Comparison of ENCODE assay signal across 1 cellular context in the genomic region with DNA sequence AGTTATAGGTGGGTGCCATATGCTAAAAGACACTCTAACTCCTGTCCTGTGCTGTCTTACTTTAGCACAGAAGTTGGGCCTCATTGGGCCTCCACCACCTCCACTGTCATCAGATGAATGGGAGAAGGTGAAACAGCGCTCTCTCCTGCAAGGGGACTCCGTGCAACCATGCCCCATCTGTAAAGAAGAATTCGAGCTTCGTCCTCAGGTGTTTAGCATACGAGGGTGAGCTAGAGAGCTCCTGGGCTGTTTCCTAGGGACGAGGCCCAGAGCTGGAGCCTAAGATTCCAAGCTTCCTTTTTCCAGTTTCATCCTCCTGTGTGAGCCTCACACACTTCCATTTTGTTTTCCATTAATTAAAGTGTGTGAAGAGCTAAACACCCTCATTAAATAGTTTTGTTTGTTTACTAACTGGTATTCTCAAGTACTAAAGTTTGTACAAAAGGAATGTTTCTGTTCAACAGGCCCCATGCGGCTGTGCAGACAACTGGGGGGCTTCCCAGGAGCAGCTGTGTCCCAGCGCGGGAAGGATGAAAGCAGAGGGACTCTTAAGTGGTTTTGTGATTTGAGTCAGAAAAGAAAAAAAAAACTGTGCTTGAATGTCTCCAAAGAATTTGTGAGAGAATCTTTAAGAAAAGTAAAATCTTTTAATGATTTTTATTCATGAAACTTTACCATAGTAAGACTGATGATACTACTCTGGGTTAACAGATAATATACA.
TF ChIP-seq lines count a peak whose summit lies in the region.

No MANE protein-coding gene starts in this region.

TF ChIP-seq in GM12878, 131 proteins besides CTCF, POLR2A, EP300 and RAD21 (continued from another document and continues in another):
- TF ChIP-seq, protein P1, sequence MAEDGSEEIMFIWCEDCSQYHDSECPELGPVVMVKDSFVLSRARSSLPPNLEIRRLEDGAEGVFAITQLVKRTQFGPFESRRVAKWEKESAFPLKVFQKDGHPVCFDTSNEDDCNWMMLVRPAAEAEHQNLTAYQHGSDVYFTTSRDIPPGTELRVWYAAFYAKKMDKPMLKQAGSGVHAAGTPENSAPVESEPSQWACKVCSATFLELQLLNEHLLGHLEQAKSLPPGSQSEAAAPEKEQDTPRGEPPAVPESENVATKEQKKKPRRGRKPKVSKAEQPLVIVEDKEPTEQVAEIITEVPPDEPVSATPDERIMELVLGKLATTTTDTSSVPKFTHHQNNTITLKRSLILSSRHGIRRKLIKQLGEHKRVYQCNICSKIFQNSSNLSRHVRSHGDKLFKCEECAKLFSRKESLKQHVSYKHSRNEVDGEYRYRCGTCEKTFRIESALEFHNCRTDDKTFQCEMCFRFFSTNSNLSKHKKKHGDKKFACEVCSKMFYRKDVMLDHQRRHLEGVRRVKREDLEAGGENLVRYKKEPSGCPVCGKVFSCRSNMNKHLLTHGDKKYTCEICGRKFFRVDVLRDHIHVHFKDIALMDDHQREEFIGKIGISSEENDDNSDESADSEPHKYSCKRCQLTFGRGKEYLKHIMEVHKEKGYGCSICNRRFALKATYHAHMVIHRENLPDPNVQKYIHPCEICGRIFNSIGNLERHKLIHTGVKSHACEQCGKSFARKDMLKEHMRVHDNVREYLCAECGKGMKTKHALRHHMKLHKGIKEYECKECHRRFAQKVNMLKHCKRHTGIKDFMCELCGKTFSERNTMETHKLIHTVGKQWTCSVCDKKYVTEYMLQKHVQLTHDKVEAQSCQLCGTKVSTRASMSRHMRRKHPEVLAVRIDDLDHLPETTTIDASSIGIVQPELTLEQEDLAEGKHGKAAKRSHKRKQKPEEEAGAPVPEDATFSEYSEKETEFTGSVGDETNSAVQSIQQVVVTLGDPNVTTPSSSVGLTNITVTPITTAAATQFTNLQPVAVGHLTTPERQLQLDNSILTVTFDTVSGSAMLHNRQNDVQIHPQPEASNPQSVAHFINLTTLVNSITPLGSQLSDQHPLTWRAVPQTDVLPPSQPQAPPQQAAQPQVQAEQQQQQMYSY (CRISPR knock-in tag; IDR thresholded peaks at IDR 0.05): no peak
- TF ChIP-seq TCF7 (IDR thresholded peaks at IDR 0.05; ENCODE audit: borderline replicate concordance) (peak; percentile 96), WRNIP1 (IDR thresholded peaks at IDR 0.05; ENCODE audit: borderline replicate concordance, low read depth, low read length) (no peak), BACH1 (IDR thresholded peaks at IDR 0.05; ENCODE audit: borderline replicate concordance) (no peak), EGR1 (IDR thresholded peaks at IDR 0.05; ENCODE audit: borderline replicate concordance in 1 of 2, low read depth in 2 of 2, low read length in 2 of 2) (no peak), RAD51 (IDR thresholded peaks at IDR 0.05) (no peak), ESRRA (IDR thresholded peaks at IDR 0.05; ENCODE audit: low read length) (no peak), PML (IDR thresholded peaks at IDR 0.05; ENCODE audit: low read length) (0 out of 2 replicates have a peak, but pooled peaks have one; percentile 13), SIX5 (IDR thresholded peaks at IDR 0.05; ENCODE audit: low read depth, low read length, severe bottlenecking) (no peak), IKZF1 (conservative IDR thresholded peaks at IDR 0.05) (peak; percentile 32; the same call in 1 of the 2 replicates), ETV6 (conservative IDR thresholded peaks at IDR 0.05 in 1 of 2, IDR thresholded peaks at IDR 0.05 in 1 of 2; ENCODE audit: borderline replicate concordance in 1 of 2, low read depth in 1 of 2) (no peak), SUPT20H (IDR thresholded peaks at IDR 0.05; ENCODE audit: borderline replicate concordance, control insufficient read depth, low read depth, low read length) (no peak), ZSCAN29 (IDR thresholded peaks at IDR 0.05) (no peak), ZBED1 (IDR thresholded peaks at IDR 0.05; ENCODE audit: borderline replicate concordance) (no peak), MEF2A (IDR thresholded peaks at IDR 0.05; ENCODE audit: insufficient read depth, low read depth, low read length) (0 out of 2 replicates have a peak, but pooled peaks have one; percentile 17), SRF (IDR thresholded peaks at IDR 0.05; ENCODE audit: low read depth in 2 of 2, low read length in 2 of 2) (no peak), CBFB (IDR thresholded peaks at IDR 0.05; ENCODE audit: low read depth) (no peak), TCF12 (IDR thresholded peaks at IDR 0.05; ENCODE audit: low read depth, low read length) (peak; percentile 68; the same call in 1 of the 2 replicates), NRF1 (conservative IDR thresholded peaks at IDR 0.05; ENCODE audit: low read depth, low read length) (no peak), HDAC6 (IDR thresholded peaks at IDR 0.05; ENCODE audit: unreplicated experiment) (no peak), ZNF24 (IDR thresholded peaks at IDR 0.05) (no peak)
- TF ChIP-seq, protein P2, sequence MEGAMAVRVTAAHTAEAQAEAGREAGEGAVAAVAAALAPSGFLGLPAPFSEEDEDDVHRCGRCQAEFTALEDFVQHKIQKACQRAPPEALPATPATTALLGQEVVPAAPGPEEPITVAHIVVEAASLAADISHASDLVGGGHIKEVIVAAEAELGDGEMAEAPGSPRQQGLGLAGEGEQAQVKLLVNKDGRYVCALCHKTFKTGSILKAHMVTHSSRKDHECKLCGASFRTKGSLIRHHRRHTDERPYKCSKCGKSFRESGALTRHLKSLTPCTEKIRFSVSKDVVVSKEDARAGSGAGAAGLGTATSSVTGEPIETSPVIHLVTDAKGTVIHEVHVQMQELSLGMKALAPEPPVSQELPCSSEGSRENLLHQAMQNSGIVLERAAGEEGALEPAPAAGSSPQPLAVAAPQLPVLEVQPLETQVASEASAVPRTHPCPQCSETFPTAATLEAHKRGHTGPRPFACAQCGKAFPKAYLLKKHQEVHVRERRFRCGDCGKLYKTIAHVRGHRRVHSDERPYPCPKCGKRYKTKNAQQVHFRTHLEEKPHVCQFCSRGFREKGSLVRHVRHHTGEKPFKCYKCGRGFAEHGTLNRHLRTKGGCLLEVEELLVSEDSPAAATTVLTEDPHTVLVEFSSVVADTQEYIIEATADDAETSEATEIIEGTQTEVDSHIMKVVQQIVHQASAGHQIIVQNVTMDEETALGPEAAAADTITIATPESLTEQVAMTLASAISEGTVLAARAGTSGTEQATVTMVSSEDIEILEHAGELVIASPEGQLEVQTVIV (IDR thresholded peaks at IDR 0.05; ENCODE audit: borderline replicate concordance, partially characterized antibody): no peak
- TF ChIP-seq, protein P3, sequence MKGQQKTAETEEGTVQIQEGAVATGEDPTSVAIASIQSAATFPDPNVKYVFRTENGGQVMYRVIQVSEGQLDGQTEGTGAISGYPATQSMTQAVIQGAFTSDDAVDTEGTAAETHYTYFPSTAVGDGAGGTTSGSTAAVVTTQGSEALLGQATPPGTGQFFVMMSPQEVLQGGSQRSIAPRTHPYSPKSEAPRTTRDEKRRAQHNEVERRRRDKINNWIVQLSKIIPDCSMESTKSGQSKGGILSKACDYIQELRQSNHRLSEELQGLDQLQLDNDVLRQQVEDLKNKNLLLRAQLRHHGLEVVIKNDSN (IDR thresholded peaks at IDR 0.05; ENCODE audit: borderline replicate concordance, extremely low read length, insufficient read depth, low read depth, low read length): no peak
- TF ChIP-seq, protein P4, sequence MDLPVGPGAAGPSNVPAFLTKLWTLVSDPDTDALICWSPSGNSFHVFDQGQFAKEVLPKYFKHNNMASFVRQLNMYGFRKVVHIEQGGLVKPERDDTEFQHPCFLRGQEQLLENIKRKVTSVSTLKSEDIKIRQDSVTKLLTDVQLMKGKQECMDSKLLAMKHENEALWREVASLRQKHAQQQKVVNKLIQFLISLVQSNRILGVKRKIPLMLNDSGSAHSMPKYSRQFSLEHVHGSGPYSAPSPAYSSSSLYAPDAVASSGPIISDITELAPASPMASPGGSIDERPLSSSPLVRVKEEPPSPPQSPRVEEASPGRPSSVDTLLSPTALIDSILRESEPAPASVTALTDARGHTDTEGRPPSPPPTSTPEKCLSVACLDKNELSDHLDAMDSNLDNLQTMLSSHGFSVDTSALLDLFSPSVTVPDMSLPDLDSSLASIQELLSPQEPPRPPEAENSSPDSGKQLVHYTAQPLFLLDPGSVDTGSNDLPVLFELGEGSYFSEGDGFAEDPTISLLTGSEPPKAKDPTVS (IDR thresholded peaks at IDR 0.05; ENCODE audit: low read depth, low read length): no peak
- TF ChIP-seq, protein P5, sequence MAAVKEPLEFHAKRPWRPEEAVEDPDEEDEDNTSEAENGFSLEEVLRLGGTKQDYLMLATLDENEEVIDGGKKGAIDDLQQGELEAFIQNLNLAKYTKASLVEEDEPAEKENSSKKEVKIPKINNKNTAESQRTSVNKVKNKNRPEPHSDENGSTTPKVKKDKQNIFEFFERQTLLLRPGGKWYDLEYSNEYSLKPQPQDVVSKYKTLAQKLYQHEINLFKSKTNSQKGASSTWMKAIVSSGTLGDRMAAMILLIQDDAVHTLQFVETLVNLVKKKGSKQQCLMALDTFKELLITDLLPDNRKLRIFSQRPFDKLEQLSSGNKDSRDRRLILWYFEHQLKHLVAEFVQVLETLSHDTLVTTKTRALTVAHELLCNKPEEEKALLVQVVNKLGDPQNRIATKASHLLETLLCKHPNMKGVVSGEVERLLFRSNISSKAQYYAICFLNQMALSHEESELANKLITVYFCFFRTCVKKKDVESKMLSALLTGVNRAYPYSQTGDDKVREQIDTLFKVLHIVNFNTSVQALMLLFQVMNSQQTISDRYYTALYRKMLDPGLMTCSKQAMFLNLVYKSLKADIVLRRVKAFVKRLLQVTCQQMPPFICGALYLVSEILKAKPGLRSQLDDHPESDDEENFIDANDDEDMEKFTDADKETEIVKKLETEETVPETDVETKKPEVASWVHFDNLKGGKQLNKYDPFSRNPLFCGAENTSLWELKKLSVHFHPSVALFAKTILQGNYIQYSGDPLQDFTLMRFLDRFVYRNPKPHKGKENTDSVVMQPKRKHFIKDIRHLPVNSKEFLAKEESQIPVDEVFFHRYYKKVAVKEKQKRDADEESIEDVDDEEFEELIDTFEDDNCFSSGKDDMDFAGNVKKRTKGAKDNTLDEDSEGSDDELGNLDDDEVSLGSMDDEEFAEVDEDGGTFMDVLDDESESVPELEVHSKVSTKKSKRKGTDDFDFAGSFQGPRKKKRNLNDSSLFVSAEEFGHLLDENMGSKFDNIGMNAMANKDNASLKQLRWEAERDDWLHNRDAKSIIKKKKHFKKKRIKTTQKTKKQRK (IDR thresholded peaks at IDR 0.05; ENCODE audit: low read depth, low read length): no peak
- TF ChIP-seq, protein P6, sequence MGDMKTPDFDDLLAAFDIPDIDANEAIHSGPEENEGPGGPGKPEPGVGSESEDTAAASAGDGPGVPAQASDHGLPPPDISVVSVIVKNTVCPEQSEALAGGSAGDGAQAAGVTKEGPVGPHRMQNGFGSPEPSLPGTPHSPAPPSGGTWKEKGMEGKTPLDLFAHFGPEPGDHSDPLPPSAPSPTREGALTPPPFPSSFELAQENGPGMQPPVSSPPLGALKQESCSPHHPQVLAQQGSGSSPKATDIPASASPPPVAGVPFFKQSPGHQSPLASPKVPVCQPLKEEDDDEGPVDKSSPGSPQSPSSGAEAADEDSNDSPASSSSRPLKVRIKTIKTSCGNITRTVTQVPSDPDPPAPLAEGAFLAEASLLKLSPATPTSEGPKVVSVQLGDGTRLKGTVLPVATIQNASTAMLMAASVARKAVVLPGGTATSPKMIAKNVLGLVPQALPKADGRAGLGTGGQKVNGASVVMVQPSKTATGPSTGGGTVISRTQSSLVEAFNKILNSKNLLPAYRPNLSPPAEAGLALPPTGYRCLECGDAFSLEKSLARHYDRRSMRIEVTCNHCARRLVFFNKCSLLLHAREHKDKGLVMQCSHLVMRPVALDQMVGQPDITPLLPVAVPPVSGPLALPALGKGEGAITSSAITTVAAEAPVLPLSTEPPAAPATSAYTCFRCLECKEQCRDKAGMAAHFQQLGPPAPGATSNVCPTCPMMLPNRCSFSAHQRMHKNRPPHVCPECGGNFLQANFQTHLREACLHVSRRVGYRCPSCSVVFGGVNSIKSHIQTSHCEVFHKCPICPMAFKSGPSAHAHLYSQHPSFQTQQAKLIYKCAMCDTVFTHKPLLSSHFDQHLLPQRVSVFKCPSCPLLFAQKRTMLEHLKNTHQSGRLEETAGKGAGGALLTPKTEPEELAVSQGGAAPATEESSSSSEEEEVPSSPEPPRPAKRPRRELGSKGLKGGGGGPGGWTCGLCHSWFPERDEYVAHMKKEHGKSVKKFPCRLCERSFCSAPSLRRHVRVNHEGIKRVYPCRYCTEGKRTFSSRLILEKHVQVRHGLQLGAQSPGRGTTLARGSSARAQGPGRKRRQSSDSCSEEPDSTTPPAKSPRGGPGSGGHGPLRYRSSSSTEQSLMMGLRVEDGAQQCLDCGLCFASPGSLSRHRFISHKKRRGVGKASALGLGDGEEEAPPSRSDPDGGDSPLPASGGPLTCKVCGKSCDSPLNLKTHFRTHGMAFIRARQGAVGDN (IDR thresholded peaks at IDR 0.05): no peak
- TF ChIP-seq, protein P7, sequence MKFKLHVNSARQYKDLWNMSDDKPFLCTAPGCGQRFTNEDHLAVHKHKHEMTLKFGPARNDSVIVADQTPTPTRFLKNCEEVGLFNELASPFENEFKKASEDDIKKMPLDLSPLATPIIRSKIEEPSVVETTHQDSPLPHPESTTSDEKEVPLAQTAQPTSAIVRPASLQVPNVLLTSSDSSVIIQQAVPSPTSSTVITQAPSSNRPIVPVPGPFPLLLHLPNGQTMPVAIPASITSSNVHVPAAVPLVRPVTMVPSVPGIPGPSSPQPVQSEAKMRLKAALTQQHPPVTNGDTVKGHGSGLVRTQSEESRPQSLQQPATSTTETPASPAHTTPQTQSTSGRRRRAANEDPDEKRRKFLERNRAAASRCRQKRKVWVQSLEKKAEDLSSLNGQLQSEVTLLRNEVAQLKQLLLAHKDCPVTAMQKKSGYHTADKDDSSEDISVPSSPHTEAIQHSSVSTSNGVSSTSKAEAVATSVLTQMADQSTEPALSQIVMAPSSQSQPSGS (IDR thresholded peaks at IDR 0.05; ENCODE audit: low read length): no peak
- TF ChIP-seq, protein P8, sequence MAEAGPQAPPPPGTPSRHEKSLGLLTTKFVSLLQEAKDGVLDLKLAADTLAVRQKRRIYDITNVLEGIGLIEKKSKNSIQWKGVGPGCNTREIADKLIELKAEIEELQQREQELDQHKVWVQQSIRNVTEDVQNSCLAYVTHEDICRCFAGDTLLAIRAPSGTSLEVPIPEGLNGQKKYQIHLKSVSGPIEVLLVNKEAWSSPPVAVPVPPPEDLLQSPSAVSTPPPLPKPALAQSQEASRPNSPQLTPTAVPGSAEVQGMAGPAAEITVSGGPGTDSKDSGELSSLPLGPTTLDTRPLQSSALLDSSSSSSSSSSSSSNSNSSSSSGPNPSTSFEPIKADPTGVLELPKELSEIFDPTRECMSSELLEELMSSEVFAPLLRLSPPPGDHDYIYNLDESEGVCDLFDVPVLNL (IDR thresholded peaks at IDR 0.05; ENCODE audit: low read depth, low read length): peak; percentile 51; the same call in 1 of the 2 replicates
- TF ChIP-seq, protein P9, sequence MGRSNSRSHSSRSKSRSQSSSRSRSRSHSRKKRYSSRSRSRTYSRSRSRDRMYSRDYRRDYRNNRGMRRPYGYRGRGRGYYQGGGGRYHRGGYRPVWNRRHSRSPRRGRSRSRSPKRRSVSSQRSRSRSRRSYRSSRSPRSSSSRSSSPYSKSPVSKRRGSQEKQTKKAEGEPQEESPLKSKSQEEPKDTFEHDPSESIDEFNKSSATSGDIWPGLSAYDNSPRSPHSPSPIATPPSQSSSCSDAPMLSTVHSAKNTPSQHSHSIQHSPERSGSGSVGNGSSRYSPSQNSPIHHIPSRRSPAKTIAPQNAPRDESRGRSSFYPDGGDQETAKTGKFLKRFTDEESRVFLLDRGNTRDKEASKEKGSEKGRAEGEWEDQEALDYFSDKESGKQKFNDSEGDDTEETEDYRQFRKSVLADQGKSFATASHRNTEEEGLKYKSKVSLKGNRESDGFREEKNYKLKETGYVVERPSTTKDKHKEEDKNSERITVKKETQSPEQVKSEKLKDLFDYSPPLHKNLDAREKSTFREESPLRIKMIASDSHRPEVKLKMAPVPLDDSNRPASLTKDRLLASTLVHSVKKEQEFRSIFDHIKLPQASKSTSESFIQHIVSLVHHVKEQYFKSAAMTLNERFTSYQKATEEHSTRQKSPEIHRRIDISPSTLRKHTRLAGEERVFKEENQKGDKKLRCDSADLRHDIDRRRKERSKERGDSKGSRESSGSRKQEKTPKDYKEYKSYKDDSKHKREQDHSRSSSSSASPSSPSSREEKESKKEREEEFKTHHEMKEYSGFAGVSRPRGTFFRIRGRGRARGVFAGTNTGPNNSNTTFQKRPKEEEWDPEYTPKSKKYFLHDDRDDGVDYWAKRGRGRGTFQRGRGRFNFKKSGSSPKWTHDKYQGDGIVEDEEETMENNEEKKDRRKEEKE (IDR thresholded peaks at IDR 0.05): no peak
